In genomic region chr6:138161118-138161433, GRCh38 we compare ENCODE assay signal across 9 cellular contexts. TPM values are rescaled to one million over a fixed set of nuclear protein-coding genes. Genes with fewer than 3 reads are reported as not detected.
A peak's percentile ranks its signal among the peaks of the same experiment; 100 is the strongest.
DNase-seq lines count a peak whose midpoint lies in the region; ATAC-seq and TF ChIP-seq lines count a peak whose summit lies in the region.
"Had no signal": no experiment of that assay in that cellular context is flagged by ENCODE, and none has a peak within 500 bp of the region (broad histone marks: within the 10 kb centered on the region; RNA-seq: fewer than 3 reads in every experiment).

No MANE protein-coding gene starts in this region.

- intact Hi-C loops in right cardiac atrium (cut with DNase I), result no loop called here
- intact Hi-C loops in Right ventricle myocardium superior (cut with DNase I), result no loop called here
- intact Hi-C loops in aorta (cut with DNase I), result no loop called here

- H3K9ac ChIP-seq in mucosa of stomach (ENCODE audit: low read length), result peak overlapping the region; percentile 70

- H3K27me3 ChIP-seq in right cardiac atrium (ENCODE audit: control insufficient read depth, insufficient read depth), result no peaks in the 10 kb centered on the region
- H3K27me3 ChIP-seq in mucosa of stomach (ENCODE audit: control insufficient read depth, insufficient read depth, low read length), result peaks cover 5% of the 10 kb centered on the region
- H3K27me3 ChIP-seq in aorta (ENCODE audit: control insufficient read depth in 1 of 2, insufficient read depth in 2 of 2, low read length in 1 of 2), result no peaks in the 10 kb centered on the region

- no peaks in the 10 kb centered on the region for H3K36me3 ChIP-seq in mucosa of stomach (ENCODE audit: control insufficient read depth, insufficient read depth, low read length)
- no peaks in the 10 kb centered on the region for H3K36me3 ChIP-seq in aorta (ENCODE audit: control insufficient read depth in 1 of 2, insufficient read depth in 2 of 2, low read length in 1 of 2)

- ATAC-seq in right cardiac atrium (no peak), Right ventricle myocardium superior (ENCODE audit: poor library complexity) (no peak), aorta (ENCODE audit: low FRiP score) (peak; percentile 6), HG02623 (IDR thresholded peaks at IDR 0.05; ENCODE audit: unreplicated experiment) (no peak), GM21447 (IDR thresholded peaks at IDR 0.05; ENCODE audit: unreplicated experiment) (no peak), HG03108 (IDR thresholded peaks at IDR 0.05; ENCODE audit: unreplicated experiment) (no peak)

- H3K4me3 ChIP-seq in right cardiac atrium (ENCODE audit: low read length), result peak overlapping the region; percentile 61
- peak overlapping the region; percentile 30 to 44 for H3K4me3 ChIP-seq in cardiac fibroblast (replicated peaks in 1 of 2; ENCODE audit: low read depth in 2 of 2, low read length in 2 of 2)
- H3K4me3 ChIP-seq in mucosa of stomach (ENCODE audit: low read length), result peak overlapping the region; percentile 62
- H3K4me3 ChIP-seq in aorta (ENCODE audit: low read length in 2 of 2), result peak overlapping the region in 1 of 2 donors; percentile 66

- WGBS in right cardiac atrium, result 15% methylated on average over 12 of the region's 12 CpGs
- WGBS in aorta, 2 donors, result 20 to 27% methylated on average over 12 of the region's 12 CpGs

- DNase-seq in right cardiac atrium, result no peak
- no peak for DNase-seq in Right ventricle myocardium superior
- DNase-seq in cardiac fibroblast (ENCODE audit: low read depth in 2 of 2), result no peak
- DNase-seq in aorta, result no peak

- no peak for TF ChIP-seq CTCF in cardiac fibroblast (IDR thresholded peaks at IDR 0.05; ENCODE audit: low read depth, low read length)

- H3K27ac ChIP-seq in right cardiac atrium (ENCODE audit: low read length), result no peak overlapping the region
- no peak overlapping the region for H3K27ac ChIP-seq in aorta (ENCODE audit: low read depth in 1 of 2, low read length in 2 of 2)

- no peaks in the 10 kb centered on the region for H3K4me1 ChIP-seq in right cardiac atrium (ENCODE audit: control insufficient read depth, insufficient read depth, low read length)
- H3K4me1 ChIP-seq in mucosa of stomach (ENCODE audit: control insufficient read depth, insufficient read depth, low read length), result peaks cover 17% of the 10 kb centered on the region
- H3K4me1 ChIP-seq in aorta (ENCODE audit: control insufficient read depth in 1 of 2, insufficient read depth in 2 of 2, low read length in 2 of 2), result no peaks in the 10 kb centered on the region

- H3K9me3 ChIP-seq in right cardiac atrium (ENCODE audit: control insufficient read depth, low read length) (no peaks in the 10 kb centered on the region), mucosa of stomach (ENCODE audit: control insufficient read depth, low read length) (no peaks in the 10 kb centered on the region), aorta (ENCODE audit: control insufficient read depth, low read length) (no peaks in the 10 kb centered on the region)

RNA-seq across cellular contexts. Expression of gene ARFGEF3, which starts 0.7 kb away (rescaled TPM):
- total RNA-seq in right cardiac atrium (1 to 10 TPM; 1.1 to 2.0 (median 1.6) TPM), Right ventricle myocardium superior (0.86 TPM), aorta (1 to 10 TPM; 1.6 to 2.5 TPM)
- polyA plus RNA-seq in right cardiac atrium (0.63 TPM), aorta (under 1 TPM; 0.10 to 0.13 TPM)

RNA-seq across cellular contexts. Expression of gene PERP, which starts 53.9 kb away (rescaled TPM):
- total RNA-seq in right cardiac atrium (10 to 100 TPM; 34.6 to 44.6 (median 38.7) TPM), Right ventricle myocardium superior (42.1 TPM), aorta (10 to 100 TPM; 14.8 to 16.9 TPM)
- polyA plus RNA-seq in right cardiac atrium (35.9 TPM), aorta (10 to 100 TPM; 13.6 to 15.9 TPM)

RNA-seq across cellular contexts. Expression of gene PBOV1, which starts 57.2 kb away (rescaled TPM):
- total RNA-seq in right cardiac atrium, result not detected
- polyA plus RNA-seq in right cardiac atrium, result not detected
- total RNA-seq in Right ventricle myocardium superior, result not detected
- not detected for total RNA-seq in aorta
- not detected for polyA plus RNA-seq in aorta
- total RNA-seq: activated naive CD4-positive, alpha-beta T cell treated with anti-CD3 and anti-CD28 coated beads, Interleukin-2, amount 50 U/mL, for 72 hours had no signal
